1 cellular context compared by ENCODE assay signal in genomic region chr7:134432296-134433152, GRCh38.
TF ChIP-seq lines count a peak whose summit lies in the region.

No MANE protein-coding gene starts in this region.

TF ChIP-seq in K562, 482 proteins besides CTCF, POLR2A, EP300 and RAD21 (continued from another document and continues in another):
- TF ChIP-seq MGA (IDR thresholded peaks at IDR 0.05), result peak; percentile 32; the same call in 1 of the 2 replicates
- no peak for TF ChIP-seq MCM3 (IDR thresholded peaks at IDR 0.05)
- TF ChIP-seq CBX3 (IDR thresholded peaks at IDR 0.05; ENCODE audit: borderline replicate concordance in 1 of 2, low read length in 2 of 2), result peak in 1 of 2 experiments; percentile 65; a peak in 1 of 3 replicates
- no peak for TF ChIP-seq ZNF436 (CRISPR knock-in tag; IDR thresholded peaks at IDR 0.05)
- no peak for TF ChIP-seq FOXA1 (IDR thresholded peaks at IDR 0.05; ENCODE audit: borderline replicate concordance)
- no peak for TF ChIP-seq ZNF12 (CRISPR knock-in tag; IDR thresholded peaks at IDR 0.05)
- no peak for TF ChIP-seq HDAC1 (IDR thresholded peaks at IDR 0.05)
- TF ChIP-seq MBD2 (IDR thresholded peaks at IDR 0.05; ENCODE audit: borderline replicate concordance, low read depth), result no peak
- no peak for TF ChIP-seq PTBP1 (IDR thresholded peaks at IDR 0.05; ENCODE audit: low read depth, low read length)
- TF ChIP-seq ZNF584 (CRISPR knock-in tag; IDR thresholded peaks at IDR 0.05; ENCODE audit: low read depth), result no peak
- TF ChIP-seq ZNF212 (CRISPR knock-in tag; IDR thresholded peaks at IDR 0.05), result 0 out of 2 replicates have a peak, but pooled peaks have one; percentile 50
- no peak for TF ChIP-seq SREBF1 (IDR thresholded peaks at IDR 0.05; ENCODE audit: borderline replicate concordance, low read depth, low read length)
- no peak for TF ChIP-seq ARHGAP35 (IDR thresholded peaks at IDR 0.05; ENCODE audit: partially characterized antibody)
- TF ChIP-seq TSC22D4 (tag; IDR thresholded peaks at IDR 0.05), result no peak
- no peak for TF ChIP-seq STAT5B (CRISPR knock-in tag; IDR thresholded peaks at IDR 0.05)
- TF ChIP-seq HMGN3 (IDR thresholded peaks at IDR 0.05; ENCODE audit: borderline replicate concordance, extremely low read depth, insufficient read length, low read depth, low read length), result no peak
- peak; percentile 65; the same call in 1 of the 2 replicates for TF ChIP-seq STAG1 (CRISPR knock-in tag; IDR thresholded peaks at IDR 0.05; ENCODE audit: borderline replicate concordance)
- TF ChIP-seq, protein P1, sequence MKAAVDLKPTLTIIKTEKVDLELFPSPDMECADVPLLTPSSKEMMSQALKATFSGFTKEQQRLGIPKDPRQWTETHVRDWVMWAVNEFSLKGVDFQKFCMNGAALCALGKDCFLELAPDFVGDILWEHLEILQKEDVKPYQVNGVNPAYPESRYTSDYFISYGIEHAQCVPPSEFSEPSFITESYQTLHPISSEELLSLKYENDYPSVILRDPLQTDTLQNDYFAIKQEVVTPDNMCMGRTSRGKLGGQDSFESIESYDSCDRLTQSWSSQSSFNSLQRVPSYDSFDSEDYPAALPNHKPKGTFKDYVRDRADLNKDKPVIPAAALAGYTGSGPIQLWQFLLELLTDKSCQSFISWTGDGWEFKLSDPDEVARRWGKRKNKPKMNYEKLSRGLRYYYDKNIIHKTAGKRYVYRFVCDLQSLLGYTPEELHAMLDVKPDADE (conservative IDR thresholded peaks at IDR 0.05; ENCODE audit: control insufficient read depth, low read depth, low read length), result no peak
- no peak for TF ChIP-seq ZNF316 (IDR thresholded peaks at IDR 0.05)
- TF ChIP-seq ZNF766 (CRISPR knock-in tag; conservative IDR thresholded peaks at IDR 0.05), result no peak
- TF ChIP-seq ZNF3 (CRISPR knock-in tag; IDR thresholded peaks at IDR 0.05), result no peak
- TF ChIP-seq MECOM (CRISPR knock-in tag; IDR thresholded peaks at IDR 0.05), result no peak
- no peak for TF ChIP-seq PHF20 (IDR thresholded peaks at IDR 0.05; ENCODE audit: partially characterized antibody)
- TF ChIP-seq ZFPM2 (CRISPR knock-in tag; IDR thresholded peaks at IDR 0.05), result no peak
- no peak for TF ChIP-seq POLR2AphosphoS5 (IDR thresholded peaks at IDR 0.05; ENCODE audit: control insufficient read depth, insufficient read depth, low read depth, low read length)
- TF ChIP-seq DNMT1 (IDR thresholded peaks at IDR 0.05), result no peak
- 0 out of 2 replicates have a peak, but pooled peaks have one; percentile 47 for TF ChIP-seq ESRRA (IDR thresholded peaks at IDR 0.05; ENCODE audit: borderline replicate concordance, low read depth)
- TF ChIP-seq NR2C2 (CRISPR knock-in tag; IDR thresholded peaks at IDR 0.05), result no peak
- TF ChIP-seq NR2C2 (tag; IDR thresholded peaks at IDR 0.05), result peak; percentile 14; the same call in 1 of the 2 replicates
- no peak for TF ChIP-seq CCNT2 (IDR thresholded peaks at IDR 0.05; ENCODE audit: borderline replicate concordance, extremely low read depth, insufficient read length, low read depth, low read length)
- TF ChIP-seq NRF1 (conservative IDR thresholded peaks at IDR 0.05 in 1 of 2, IDR thresholded peaks at IDR 0.05 in 1 of 2), result peak; percentile 95 to 96
- TF ChIP-seq MCM5 (IDR thresholded peaks at IDR 0.05; ENCODE audit: low read depth), result no peak
- TF ChIP-seq ELF1 (tag; IDR thresholded peaks at IDR 0.05), result no peak
- TF ChIP-seq ZNF77 (CRISPR knock-in tag; IDR thresholded peaks at IDR 0.05), result no peak
- no peak for TF ChIP-seq ZNF239 (CRISPR knock-in tag; IDR thresholded peaks at IDR 0.05)
- TF ChIP-seq, protein P2, sequence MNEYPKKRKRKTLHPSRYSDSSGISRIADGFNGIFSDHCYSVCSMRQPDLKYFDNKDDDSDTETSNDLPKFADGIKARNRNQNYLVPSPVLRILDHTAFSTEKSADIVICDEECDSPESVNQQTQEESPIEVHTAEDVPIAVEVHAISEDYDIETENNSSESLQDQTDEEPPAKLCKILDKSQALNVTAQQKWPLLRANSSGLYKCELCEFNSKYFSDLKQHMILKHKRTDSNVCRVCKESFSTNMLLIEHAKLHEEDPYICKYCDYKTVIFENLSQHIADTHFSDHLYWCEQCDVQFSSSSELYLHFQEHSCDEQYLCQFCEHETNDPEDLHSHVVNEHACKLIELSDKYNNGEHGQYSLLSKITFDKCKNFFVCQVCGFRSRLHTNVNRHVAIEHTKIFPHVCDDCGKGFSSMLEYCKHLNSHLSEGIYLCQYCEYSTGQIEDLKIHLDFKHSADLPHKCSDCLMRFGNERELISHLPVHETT (CRISPR knock-in tag; conservative IDR thresholded peaks at IDR 0.05 in 1 of 2, IDR thresholded peaks at IDR 0.05 in 1 of 2), result no peak
- TF ChIP-seq ILK (tag; IDR thresholded peaks at IDR 0.05; ENCODE audit: borderline replicate concordance, low read depth), result no peak
- TF ChIP-seq SMARCA5 (IDR thresholded peaks at IDR 0.05), result no peak; the same call in 1 of the 2 replicates
- TF ChIP-seq BACH1 (tag; IDR thresholded peaks at IDR 0.05), result no peak
- TF ChIP-seq SNAPC5 (CRISPR knock-in tag; IDR thresholded peaks at IDR 0.05), result no peak
- TF ChIP-seq ZNF561 (CRISPR knock-in tag; conservative IDR thresholded peaks at IDR 0.05), result no peak
- TF ChIP-seq PHTF2 (CRISPR knock-in tag; IDR thresholded peaks at IDR 0.05), result no peak
- no peak for TF ChIP-seq ZNF277 (CRISPR knock-in tag; IDR thresholded peaks at IDR 0.05; ENCODE audit: borderline replicate concordance)
